16 cellular contexts compared by ENCODE assay signal in genomic region chr6:75893776-75894152, GRCh38.
A peak's percentile ranks its signal among the peaks of the same experiment; 100 is the strongest.
DNase-seq lines count a peak whose midpoint lies in the region; ATAC-seq and TF ChIP-seq lines count a peak whose summit lies in the region.
"Had no signal": no experiment of that assay in that cellular context is flagged by ENCODE, and none has a peak within 500 bp of the region (broad histone marks: within the 10 kb centered on the region; RNA-seq: fewer than 3 reads in every experiment).

No MANE protein-coding gene starts in this region.

- no peaks in the 10 kb centered on the region; the same call in 1 of the 2 replicates for H3K36me3 ChIP-seq in H7 (replicated peaks; ENCODE audit: control insufficient read depth, insufficient read depth, low read length)
- peaks cover 2% of the 10 kb centered on the region for H3K36me3 ChIP-seq in brain microvascular endothelial cell (replicated peaks)
- H3K36me3 ChIP-seq: ovary had no signal

- DNase-seq in H7 (peak; percentile 13), NCI-H146 (lab: John Stamatoyannopoulos, UW) (peak; percentile 5), choroid plexus epithelial cell (ENCODE audit: low read depth) (peak; percentile 16), T-helper 9 cell (no peak), anterior cingulate cortex (lab: John Stamatoyannopoulos, UW) (no peak), brain microvascular endothelial cell (no peak)
- DNase-seq: activated CD4-positive, alpha-beta T cell treated with anti-CD3 and anti-CD28 coated beads for 48 hours; activated CD8-positive, alpha-beta memory T cell treated with anti-CD3 and anti-CD28 coated beads, Interleukin-2, amount 10 ng/mL, durations not matched to agents 7 days and 5 days; kidney; naive B cell; NCI-H187; ovary had no signal

- no peak overlapping the region for H3K27ac ChIP-seq in brain microvascular endothelial cell
- H3K27ac ChIP-seq: foreskin keratinocyte, ovary had no signal

- in situ Hi-C loops in brain microvascular endothelial cell (cut with HindIII; ENCODE audit: low pct_ligation_motif_present, low sequenced_read_pairs), result no loop called here

- TF ChIP-seq CTCF in choroid plexus epithelial cell (conservative IDR thresholded peaks at IDR 0.05; ENCODE audit: low read depth, low read length), result no peak
- TF ChIP-seq CTCF in brain microvascular endothelial cell (IDR thresholded peaks at IDR 0.05; ENCODE audit: low read depth, low read length, missing control alignments), result no peak

- ATAC-seq in GM18868 (IDR thresholded peaks at IDR 0.05; ENCODE audit: unreplicated experiment), result peak; percentile 5
- no peak for ATAC-seq in GM18517 (IDR thresholded peaks at IDR 0.05; ENCODE audit: unreplicated experiment)
- ATAC-seq: activated CD8-positive, alpha-beta memory T cell treated with anti-CD3 and anti-CD28 coated beads, Interleukin-2, amount 10 ng/mL, durations not matched to agents 7 days and 5 days; stimulated activated effector memory CD8-positive, alpha-beta T cell treated with anti-CD3 and anti-CD28 coated beads, Interleukin-12 subunit alpha, Interleukin-12 subunit beta, amount 100 ng/mL, for 72 hours had no signal

- H3K27me3 ChIP-seq in H7 (ENCODE audit: control insufficient read depth, insufficient read depth, low read length) (no peaks in the 10 kb centered on the region), brain microvascular endothelial cell (replicated peaks) (no peaks in the 10 kb centered on the region)
- H3K27me3 ChIP-seq: foreskin keratinocyte, ovary had no signal

- H3K4me3 ChIP-seq in H7 (ENCODE audit: insufficient read depth, low read depth, low read length), result no peak overlapping the region
- no peak overlapping the region for H3K4me3 ChIP-seq in choroid plexus epithelial cell (ENCODE audit: low read depth, low read length)
- H3K4me3 ChIP-seq in brain microvascular endothelial cell (ENCODE audit: low read depth, low read length), result no peak overlapping the region
- H3K4me3 ChIP-seq: ovary had no signal

Comparison
In these comparisons a context has a peak if more than half of its experiments do, and no peak if none do; other contexts are left out.
1. DNase-seq: peak in H7 (single experiment), NCI-H146 (single experiment) and choroid plexus epithelial cell (single experiment); none in T-helper 9 cell (single experiment), anterior cingulate cortex (0 of 58) and brain microvascular endothelial cell (single experiment).